ENCODE assay signal across 8 cellular contexts in genomic region chrX:20265221-20265725, GRCh38. TPM values are rescaled to one million over a fixed set of nuclear protein-coding genes. Genes with fewer than 3 reads are reported as not detected.
DNase-seq lines count a peak whose midpoint lies in the region; ATAC-seq and TF ChIP-seq lines count a peak whose summit lies in the region.

No MANE protein-coding gene starts in this region.

- H2AFZ ChIP-seq in trophoblast cell (ENCODE audit: insufficient read depth, low read length, poor library complexity): no peak overlapping the region

- no CpG with 5 or more reads among the region's 26 CpGs for WGBS in trophoblast cell (ENCODE audit: extremely low coverage, insufficient coverage, insufficient read length)

- no peaks in the 10 kb centered on the region for H3K36me3 Mint-ChIP-seq in activated naive CD4-positive, alpha-beta T cell treated with anti-CD3 and anti-CD28 coated beads for 36 hours (ENCODE audit: low read depth)

- H4K8ac ChIP-seq in trophoblast cell (ENCODE audit: low read depth, low read length): no peak overlapping the region

- no peak overlapping the region for H2BK120ac ChIP-seq in trophoblast cell (ENCODE audit: insufficient read depth, low read length, poor library complexity)

- H3K9ac ChIP-seq in trophoblast cell (ENCODE audit: low read length): peak overlapping the region; percentile 69

- CTCF ChIA-PET in activated naive CD4-positive, alpha-beta T cell treated with anti-CD3 and anti-CD28 coated beads for 36 hours (lab: Charles Lee): no interaction called here

- H4K91ac ChIP-seq in trophoblast cell (ENCODE audit: low read depth, low read length): no peak overlapping the region

- in situ Hi-C loops in GM18951 (cut with MboI; ENCODE audit: low sequenced_read_pairs, unreplicated experiment): no loop called here

- H3K9me3 Mint-ChIP-seq in activated naive CD4-positive, alpha-beta T cell treated with anti-CD3 and anti-CD28 coated beads for 36 hours: no peaks in the 10 kb centered on the region

- TF ChIP-seq POLR2A in GM18951 (IDR thresholded peaks at IDR 0.05; ENCODE audit: extremely low read depth, insufficient read depth, insufficient read length) (peak; percentile 26), uterus (IDR thresholded peaks at IDR 0.05) (peak in 1 of 2 donors; percentile 34)

- H2BK12ac ChIP-seq in trophoblast cell (ENCODE audit: low read length): no peak overlapping the region

- H3K27ac ChIP-seq in RWPE2 (ENCODE audit: poor library complexity, severe bottlenecking): peak overlapping the region; percentile 61
- H3K27ac ChIP-seq in trophoblast cell (ENCODE audit: low read depth, low read length): no peak overlapping the region
- H3K27ac ChIP-seq in uterus: peak overlapping the region; percentile 86 to 91

- intact Hi-C loops in activated naive CD4-positive, alpha-beta T cell treated with anti-CD3 and anti-CD28 coated beads for 36 hours (cut with micrococcal nuclease): loop anchor here (1.0 to 10.0 kb wide), 9 partner anchors 12 to 1110 kb away; partner anchors contain the start of genes CNKSR2 and EIF1AX
- intact Hi-C loops in Right ventricle myocardium superior (cut with DNase I) (loop anchor here (5.0 kb wide), 1 partner anchor 43 kb away; no protein-coding TSS in a partner anchor), uterus (cut with DNase I; ENCODE audit: low total_unique reads) (no loop called here)

- no peaks in the 10 kb centered on the region for H3K36me3 ChIP-seq in RWPE2 (ENCODE audit: low read depth)
- H3K36me3 ChIP-seq in trophoblast cell (ENCODE audit: control insufficient read depth in 1 of 2, insufficient read depth in 2 of 2, low read length in 2 of 2): peaks cover 0 to 2% of the 10 kb centered on the region in 2 experiments
- no peaks in the 10 kb centered on the region for H3K36me3 ChIP-seq in uterus

- H3K4me3 Mint-ChIP-seq in activated naive CD4-positive, alpha-beta T cell treated with anti-CD3 and anti-CD28 coated beads for 36 hours: peak overlapping the region; percentile 82

- no peak overlapping the region for H4K12ac ChIP-seq in trophoblast cell (ENCODE audit: low read depth, low read length)

- H3K79me1 ChIP-seq in trophoblast cell (ENCODE audit: low read length): peaks cover 13% of the 10 kb centered on the region

- ATAC-seq in HG03457 (IDR thresholded peaks at IDR 0.05; ENCODE audit: unreplicated experiment): peak; percentile 32
- ATAC-seq in RWPE2 (ENCODE audit: low read depth): peak; percentile 66
- peak; percentile 42 for ATAC-seq in Right ventricle myocardium superior (ENCODE audit: poor library complexity)

- H3K4me1 Mint-ChIP-seq in activated naive CD4-positive, alpha-beta T cell treated with anti-CD3 and anti-CD28 coated beads for 36 hours (ENCODE audit: low read depth): peaks cover 33% of the 10 kb centered on the region

- H3K27me3 Mint-ChIP-seq in activated naive CD4-positive, alpha-beta T cell treated with anti-CD3 and anti-CD28 coated beads for 36 hours (ENCODE audit: low read depth): no peaks in the 10 kb centered on the region

- no peaks in the 10 kb centered on the region for H3K9me3 ChIP-seq in RWPE2 (ENCODE audit: severe bottlenecking)
- H3K9me3 ChIP-seq in trophoblast cell (ENCODE audit: insufficient read depth, low read depth, low read length): no peaks in the 10 kb centered on the region
- no peaks in the 10 kb centered on the region for H3K9me3 ChIP-seq in uterus

- H3K18ac ChIP-seq in trophoblast cell (ENCODE audit: low read length): no peak overlapping the region

- H3K27ac Mint-ChIP-seq in activated naive CD4-positive, alpha-beta T cell treated with anti-CD3 and anti-CD28 coated beads for 36 hours: peak overlapping the region; percentile 91

- H3K4me1 ChIP-seq in RWPE2 (ENCODE audit: insufficient read depth, poor library complexity, severe bottlenecking): peaks cover 19% of the 10 kb centered on the region
- H3K4me1 ChIP-seq in trophoblast cell (ENCODE audit: control insufficient read depth in 1 of 2, insufficient read depth in 2 of 2, low read length in 2 of 2): peaks cover 0 to 3% of the 10 kb centered on the region in 2 experiments
- no peaks in the 10 kb centered on the region for H3K4me1 ChIP-seq in uterus

- no peak overlapping the region for H2BK5ac ChIP-seq in trophoblast cell (ENCODE audit: low read depth, low read length, poor library complexity)

- DNase-seq in AG20443 (ENCODE audit: low spot score) (peak; percentile 61), RWPE2 (ENCODE audit: low spot score) (peak; percentile 47), Right ventricle myocardium superior (peak; percentile 70), trophoblast cell (peak; percentile 48 to 56), uterus (peak; percentile 67 to 72)
- peak; percentile 75 for DNase-seq in activated naive CD4-positive, alpha-beta T cell treated with anti-CD3 and anti-CD28 coated beads for 36 hours

- no peaks in the 10 kb centered on the region for H3K27me3 ChIP-seq in RWPE2 (ENCODE audit: insufficient read depth, poor library complexity, severe bottlenecking)
- H3K27me3 ChIP-seq in trophoblast cell (ENCODE audit: insufficient read depth, low read length): no peaks in the 10 kb centered on the region
- H3K27me3 ChIP-seq in uterus: no peaks in the 10 kb centered on the region

- peaks cover 6% of the 10 kb centered on the region for H3K79me2 ChIP-seq in trophoblast cell (ENCODE audit: control insufficient read depth, insufficient read depth, low read length, poor library complexity)

- TF ChIP-seq CTCF in RWPE2 (IDR thresholded peaks at IDR 0.05; ENCODE audit: poor library complexity, severe bottlenecking): no peak
- no peak for TF ChIP-seq CTCF in uterus (IDR thresholded peaks at IDR 0.05)

- H3K4me2 ChIP-seq in trophoblast cell (ENCODE audit: low read length): peak overlapping the region; percentile 94

- H2AK5ac ChIP-seq in trophoblast cell (ENCODE audit: low read length): no peak overlapping the region

- peak overlapping the region; percentile 61 for H3K4me3 ChIP-seq in RWPE2 (ENCODE audit: severe bottlenecking)
- H3K4me3 ChIP-seq in trophoblast cell (ENCODE audit: low read depth, low read length): peak overlapping the region; percentile 81
- H3K4me3 ChIP-seq in uterus: peak overlapping the region; percentile 58 to 65

- H3K4ac ChIP-seq in trophoblast cell (ENCODE audit: low read depth, low read length): no peak overlapping the region

- H3K23ac ChIP-seq in trophoblast cell (ENCODE audit: low read length): no peak overlapping the region

- no peak overlapping the region for H3K14ac ChIP-seq in trophoblast cell (ENCODE audit: low read length)

RNA-seq across cellular contexts. Expression of gene RPS6KA3, which starts 1.4 kb away (rescaled TPM):
- 10 to 100 TPM; 27.7 to 27.9 TPM for total RNA-seq in activated naive CD4-positive, alpha-beta T cell treated with anti-CD3 and anti-CD28 coated beads for 36 hours
- total RNA-seq in Right ventricle myocardium superior (33.5 TPM), uterus (10 to 100 TPM; 48.9 to 59.0 (median 50.6) TPM)
- 12.1 and 12.6 TPM in 2 replicates for polyA plus RNA-seq in trophoblast cell (2013)
